ENCODE assay signal across 15 cellular contexts in genomic region chr5:111830333-111830732, GRCh38.
A peak's percentile ranks its signal among the peaks of the same experiment; 100 is the strongest.
DNase-seq lines count a peak whose midpoint lies in the region; ATAC-seq and TF ChIP-seq lines count a peak whose summit lies in the region.
"Had no signal": no experiment of that assay in that cellular context is flagged by ENCODE, and none has a peak within 500 bp of the region (broad histone marks: within the 10 kb centered on the region; RNA-seq: fewer than 3 reads in every experiment).

No MANE protein-coding gene starts in this region.

- no peak for TF ChIP-seq CTCF in astrocyte of the cerebellum (IDR thresholded peaks at IDR 0.05; ENCODE audit: low read depth, low read length, missing control alignments)
- TF ChIP-seq CTCF in vagina (IDR thresholded peaks at IDR 0.05) = no peak

- H3K9me3 ChIP-seq in vagina = no peaks in the 10 kb centered on the region
- H3K9me3 ChIP-seq: heart right ventricle, lower lobe of right lung, psoas muscle, stomach had no signal

- H3K36me3 ChIP-seq in vagina = no peaks in the 10 kb centered on the region
- H3K36me3 ChIP-seq: heart right ventricle, lower lobe of right lung, stomach had no signal

- ATAC-seq in HG03280 (IDR thresholded peaks at IDR 0.05; ENCODE audit: unreplicated experiment) (no peak), HG02852 (IDR thresholded peaks at IDR 0.05; ENCODE audit: unreplicated experiment) (no peak), HG02840 (IDR thresholded peaks at IDR 0.05; ENCODE audit: low FRiP score, unreplicated experiment) (no peak)
- ATAC-seq: heart right ventricle, lower lobe of right lung, psoas muscle had no signal

- intact Hi-C loops in vagina (cut with DNase I) = no loop called here

- peaks cover 8% of the 10 kb centered on the region for H3K4me1 ChIP-seq in vagina
- H3K4me1 ChIP-seq: lower lobe of right lung, psoas muscle, stomach had no signal

- no peak overlapping the region for H3K27ac ChIP-seq in vagina
- H3K27ac ChIP-seq: heart right ventricle, lower lobe of right lung, psoas muscle, stomach had no signal

- DNase-seq in EH (ENCODE audit: low read depth) = peak; percentile 75
- peak; percentile 83 for DNase-seq in LoVo (ENCODE audit: low spot score)
- DNase-seq in astrocyte of the cerebellum (ENCODE audit: low read depth) = peak; percentile 31
- DNase-seq in kidney tubule cell (ENCODE audit: low spot score) = peak; percentile 66
- DNase-seq in vagina (ENCODE audit: extremely low spot score in 2 of 2) = no peak
- DNase-seq: activated naive CD4-positive, alpha-beta T cell treated with anti-CD3 and anti-CD28 coated beads, Interleukin-2, amount 50 U/mL, for 16 hours; heart right ventricle; lower lobe of right lung; MV-4-11; psoas muscle; stimulated activated CD4-positive, alpha-beta T cell treated with anti-CD3 and anti-CD28 coated beads, Interleukin-4, amount 100 ng/mL, for 24 hours; stomach had no signal

- in situ Hi-C loops in astrocyte of the cerebellum (cut with HindIII; ENCODE audit: low sequenced_read_pairs) = no loop called here

- no peak for TF ChIP-seq POLR2A in vagina (IDR thresholded peaks at IDR 0.05)

- no peaks in the 10 kb centered on the region for H3K27me3 ChIP-seq in vagina
- H3K27me3 ChIP-seq: heart right ventricle, stomach had no signal

- H3K4me3 ChIP-seq in astrocyte of the cerebellum (ENCODE audit: low read depth, low read length) (no peak overlapping the region), vagina (no peak overlapping the region)
- H3K4me3 ChIP-seq: heart right ventricle, lower lobe of right lung, psoas muscle, stomach had no signal

Comparison
In these comparisons a context has a peak if more than half of its experiments do, and no peak if none do; other contexts are left out.
1. DNase-seq: peak in EH (single experiment), LoVo (single experiment), astrocyte of the cerebellum (single experiment) and kidney tubule cell (single experiment); none in vagina (0 of 2).